In genomic region chr4:66062044-66062443, GRCh38 we compare ENCODE assay signal across 22 cellular contexts.
DNase-seq lines count a peak whose midpoint lies in the region; TF ChIP-seq lines count a peak whose summit lies in the region.
"Had no signal": no experiment of that assay in that cellular context is flagged by ENCODE, and none has a peak within 500 bp of the region (broad histone marks: within the 10 kb centered on the region; RNA-seq: fewer than 3 reads in every experiment).

No MANE protein-coding gene starts in this region.

- H3K4me1 ChIP-seq in PC-9 (replicated peaks; ENCODE audit: insufficient read depth) = no peaks in the 10 kb centered on the region
- H3K4me1 ChIP-seq: heart left ventricle, neural progenitor cell, prostate gland, testis, vagina had no signal

- BruUV-seq in PC-9 (replicated peaks; lab: Mats Ljungman, UMichigan) = no TSS peak

- peak; percentile 23 for DNase-seq in BJ (ENCODE audit: low read depth)
- peak; percentile 58 for DNase-seq in LHCN-M2 (ENCODE audit: low read depth)
- DNase-seq in cardiac fibroblast (ENCODE audit: low read depth in 2 of 2) = peak; percentile 34 to 68
- peak; percentile 7 for DNase-seq in myocyte (ENCODE audit: low read depth)
- DNase-seq in GM19238 (ENCODE audit: insufficient read length, low spot score) = no peak
- DNase-seq in NCI-H748 (lab: John Stamatoyannopoulos, UW; ENCODE audit: unreplicated experiment) = no peak
- no peak for DNase-seq in PC-9
- no peak for DNase-seq in SK-N-DZ (ENCODE audit: low spot score)
- DNase-seq: activated CD4-positive, alpha-beta T cell treated with anti-CD3 and anti-CD28 coated beads for 4 hours; activated naive CD4-positive, alpha-beta T cell treated with anti-CD3 and anti-CD28 coated beads, Interleukin-2, amount 10 ng/mL, durations not matched to agents 7 days and 5 days; activated T-cell treated with anti-CD3 and anti-CD28 coated beads, Interleukin-2, amount 50 U/mL, for 4 hours; aorta; effector CD4-positive, alpha-beta T cell; heart left ventricle; KG1; MV-4-11; Right ventricle myocardium superior; stimulated activated CD4-positive, alpha-beta T cell treated with anti-CD3 and anti-CD28 coated beads, Interleukin-2, amount 100 ng/mL, for 24 hours; testis had no signal

- intact Hi-C loops in PC-9 (cut with micrococcal nuclease; ENCODE audit: unreplicated experiment) = no loop called here

- no peaks in the 10 kb centered on the region for H4K20me1 ChIP-seq in PC-9 (ENCODE audit: insufficient read depth)

- H2AFZ ChIP-seq in PC-9 = no peak overlapping the region
- H2AFZ ChIP-seq: neural progenitor cell had no signal

- H3K4me3 ChIP-seq in BJ (ENCODE audit: low read depth, low read length) (no peak overlapping the region), cardiac fibroblast (replicated peaks in 1 of 2; ENCODE audit: low read depth in 2 of 2, low read length in 2 of 2) (no peak overlapping the region), PC-9 (no peak overlapping the region)
- H3K4me3 ChIP-seq: heart left ventricle, neural progenitor cell, prostate gland, testis, vagina had no signal

- no peaks in the 10 kb centered on the region for H3F3A ChIP-seq in PC-9 (ENCODE audit: insufficient read depth, low read depth)

- H3K27ac ChIP-seq in PC-9 = no peak overlapping the region
- H3K27ac ChIP-seq: heart left ventricle, neural progenitor cell, prostate gland, testis, vagina had no signal

- TF ChIP-seq CTCF in BJ (IDR thresholded peaks at IDR 0.05; ENCODE audit: insufficient read depth, low read depth, low read length) (no peak), cardiac fibroblast (IDR thresholded peaks at IDR 0.05; ENCODE audit: low read depth, low read length) (no peak), PC-9 (conservative IDR thresholded peaks at IDR 0.05) (no peak)

- CTCF ChIA-PET in BJ (lab: Yijun Ruan, JAX) = no interaction called here
- CTCF ChIA-PET in PC-9 (lab: Charles Lee) = no interaction called here

- POLR2A ChIA-PET in BJ (lab: Charles Lee) = no interaction called here
- POLR2A ChIA-PET in PC-9 (lab: Charles Lee; ENCODE audit: unreplicated experiment) = no interaction called here

- H3K9me2 ChIP-seq in PC-9 (ENCODE audit: insufficient read depth) = no peaks in the 10 kb centered on the region

- H3K36me3 ChIP-seq in BJ (ENCODE audit: control insufficient read depth, insufficient read depth, low read length) (no peaks in the 10 kb centered on the region), PC-9 (ENCODE audit: low read depth) (no peaks in the 10 kb centered on the region)
- H3K36me3 ChIP-seq: heart left ventricle, neural progenitor cell, prostate gland, vagina had no signal

- H3K4me2 ChIP-seq in PC-9 = no peak overlapping the region
- H3K4me2 ChIP-seq: neural progenitor cell had no signal

- H3K27me3 ChIP-seq in BJ (ENCODE audit: control insufficient read depth, insufficient read depth, low read length) (no peaks in the 10 kb centered on the region), PC-9 (ENCODE audit: insufficient read depth, low read depth) (no peaks in the 10 kb centered on the region)
- H3K27me3 ChIP-seq: heart left ventricle, neural progenitor cell, testis, vagina had no signal

- no peaks in the 10 kb centered on the region for H3K9me3 ChIP-seq in PC-9 (ENCODE audit: insufficient read depth, low read depth)
- H3K9me3 ChIP-seq: prostate gland, testis, vagina had no signal

- no peaks in the 10 kb centered on the region for H3K79me2 ChIP-seq in PC-9 (ENCODE audit: low read depth)

Comparison
In these comparisons a context has a peak if more than half of its experiments do, and no peak if none do; other contexts are left out.
1. DNase-seq: peak in BJ (single experiment), LHCN-M2 (single experiment), cardiac fibroblast (2 of 2) and myocyte (single experiment); none in GM19238 (single experiment), NCI-H748 (single experiment), PC-9 (0 of 2) and SK-N-DZ (single experiment).